Comparison of ENCODE assay signal across 8 cellular contexts in the genomic region with DNA sequence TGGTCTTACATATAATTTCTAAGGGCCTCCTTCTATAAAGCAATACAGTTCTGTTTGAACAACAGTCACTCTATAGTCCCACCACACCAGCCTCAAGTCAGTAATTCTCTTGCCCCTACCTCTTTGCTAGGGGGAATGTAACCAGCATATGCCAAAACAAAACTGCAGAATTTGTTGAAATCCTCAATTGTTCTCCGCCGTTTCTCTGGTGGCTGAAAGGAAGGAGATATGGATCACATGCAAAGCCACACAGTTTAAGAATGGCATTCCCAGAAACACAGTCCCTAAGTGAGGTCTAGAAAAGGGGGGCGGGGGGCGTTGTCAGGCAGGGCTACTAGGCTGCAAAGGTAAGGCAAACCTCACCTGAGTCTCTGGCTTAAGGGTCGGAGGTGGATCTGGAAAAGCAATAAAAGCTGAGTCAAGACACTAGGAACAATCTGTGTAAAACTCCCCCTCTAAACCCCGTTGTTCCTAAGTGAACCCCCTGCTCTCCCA. TPM values are rescaled to one million over a fixed set of nuclear protein-coding genes. Genes with fewer than 3 reads are reported as not detected.
DNase-seq lines count a peak whose midpoint lies in the region; ATAC-seq, FAIRE-seq and TF ChIP-seq lines count a peak whose summit lies in the region.

No MANE protein-coding gene starts in this region.

- CTCF ChIA-PET in activated CD4-positive, alpha-beta T cell treated with anti-CD3 and anti-CD28 coated beads, Interleukin-2, amount 10 ng/mL, durations not matched to agents 7 days and 5 days (lab: Charles Lee), result interaction anchor here (0.7 to 2.6 kb wide), 4 partner anchors 17 to 48 kb away, joined by 3 to 16 read pairs (median 3); a partner anchor contains a TSS
- CTCF ChIA-PET in HepG2 (lab: Yijun Ruan, JAX; ENCODE audit: low intra/inter-chr PET ratio, low total read pairs), result no interaction called here

- WGBS in HepG2 (ENCODE audit: low lambda C conversion rate), result 55% methylated on average over 6 of the region's 6 CpGs
- WGBS in testis, 2 donors, result 15 to 26% methylated on average over 5 to 6 of the region's 6 CpGs

- peak overlapping the region; percentile 92 to 99 for H3K4me3 ChIP-seq in ascending aorta
- peak overlapping the region; percentile 97 to 98 (median 98); a peak in 5 of 6 replicates for H3K4me3 ChIP-seq in HepG2 (replicated peaks in 1 of 3; ENCODE audit: insufficient read depth in 1 of 3, low read depth in 2 of 3, low read length in 3 of 3)
- H3K4me3 ChIP-seq in testis, result peak overlapping the region; percentile 84 to 99

- H3K27me3 Mint-ChIP-seq in activated CD4-positive, alpha-beta T cell treated with anti-CD3 and anti-CD28 coated beads, Interleukin-2, amount 10 ng/mL, durations not matched to agents 7 days and 5 days, result no peaks in the 10 kb centered on the region

- TF ChIP-seq POLR2A in HepG2 (IDR thresholded peaks at IDR 0.05; ENCODE audit: insufficient read depth in 1 of 2, low read depth in 2 of 2, low read length in 2 of 2) (no peak), testis (IDR thresholded peaks at IDR 0.05) (no peak)

- peaks cover 69% of the 10 kb centered on the region for H3K4me1 Mint-ChIP-seq in activated CD4-positive, alpha-beta T cell treated with anti-CD3 and anti-CD28 coated beads, Interleukin-2, amount 10 ng/mL, durations not matched to agents 7 days and 5 days

- H3K4me1 ChIP-seq in ascending aorta (peaks cover 16 to 34% of the 10 kb centered on the region in 2 donors), HepG2 (ENCODE audit: insufficient read depth, low read length) (peaks cover 53% of the 10 kb centered on the region), testis (peaks cover 54% of the 10 kb centered on the region)

- intact Hi-C loops in ascending aorta (cut with DNase I) (loop anchor here (5.0 kb wide), 1 partner anchor 605 kb away; no protein-coding TSS in a partner anchor), HepG2 (cut with micrococcal nuclease; ENCODE audit: unreplicated experiment) (loop anchor here (10.0 kb wide), 1 partner anchor 63 kb away; a partner anchor contains a TSS), testis (cut with DNase I; ENCODE audit: low total_unique reads) (no loop called here)

- H2AFZ ChIP-seq in HepG2 (ENCODE audit: low read length), result no peak overlapping the region

- TF ChIP-seq EP300 in HepG2 (IDR thresholded peaks at IDR 0.05; ENCODE audit: low read depth in 2 of 2, low read length in 2 of 2) (no peak), HepG2 (CRISPR knock-in tag; IDR thresholded peaks at IDR 0.05; ENCODE audit: borderline replicate concordance) (no peak)

- BruUV-seq in HepG2 (replicated peaks; lab: Mats Ljungman, UMichigan), result no TSS peak

- no peak for TF ChIP-seq CTCF in ascending aorta (IDR thresholded peaks at IDR 0.05)
- TF ChIP-seq CTCF in HepG2 (CRISPR knock-in tag; IDR thresholded peaks at IDR 0.05), result no peak
- no peak for TF ChIP-seq CTCF in testis (IDR thresholded peaks at IDR 0.05)
- TF ChIP-seq CTCF in GM20000 (IDR thresholded peaks at IDR 0.05; ENCODE audit: extremely low read depth, missing control alignments), result no peak

- peaks cover 10 to 28% of the 10 kb centered on the region in 2 donors for H3K36me3 ChIP-seq in ascending aorta
- H3K36me3 ChIP-seq in HepG2 (replicated peaks in 1 of 2; ENCODE audit: control insufficient read depth in 1 of 2, insufficient read depth in 2 of 2, low read length in 2 of 2), result peaks cover 10 to 24% of the 10 kb centered on the region in 2 experiments
- no peaks in the 10 kb centered on the region for H3K36me3 ChIP-seq in testis (ENCODE audit: low read depth, missing control alignments)

- H3K9me3 ChIP-seq in ascending aorta (no peaks in the 10 kb centered on the region), HepG2 (ENCODE audit: low read length) (no peaks in the 10 kb centered on the region), testis (no peaks in the 10 kb centered on the region)

- H3K36me3 Mint-ChIP-seq in activated CD4-positive, alpha-beta T cell treated with anti-CD3 and anti-CD28 coated beads, Interleukin-2, amount 10 ng/mL, durations not matched to agents 7 days and 5 days (ENCODE audit: low read depth), result peaks cover 50% of the 10 kb centered on the region

- peak overlapping the region; percentile 87 for H3K4me3 Mint-ChIP-seq in activated CD4-positive, alpha-beta T cell treated with anti-CD3 and anti-CD28 coated beads, Interleukin-2, amount 10 ng/mL, durations not matched to agents 7 days and 5 days

- TF ChIP-seq RAD21 in HepG2 (CRISPR knock-in tag; IDR thresholded peaks at IDR 0.05), result no peak

- H4K20me1 ChIP-seq in HepG2 (ENCODE audit: insufficient read depth, low read length), result peaks cover 7% of the 10 kb centered on the region; the same call in 1 of the 2 replicates

- POLR2A ChIA-PET in activated CD4-positive, alpha-beta T cell treated with anti-CD3 and anti-CD28 coated beads, Interleukin-2, amount 10 ng/mL, durations not matched to agents 7 days and 5 days (lab: Charles Lee), result no interaction called here
- POLR2A ChIA-PET in HepG2 (lab: Yijun Ruan, JAX), result interaction anchor here (0.7 to 8.9 kb wide), 11 partner anchors 14 to 202 kb away, joined by 3 to 140 read pairs (median 6); a partner anchor contains a TSS

- H3K9me3 Mint-ChIP-seq in activated CD4-positive, alpha-beta T cell treated with anti-CD3 and anti-CD28 coated beads, Interleukin-2, amount 10 ng/mL, durations not matched to agents 7 days and 5 days, result no peaks in the 10 kb centered on the region

- DNase-seq in activated CD4-positive, alpha-beta T cell treated with anti-CD3 and anti-CD28 coated beads, Interleukin-2, amount 10 ng/mL, durations not matched to agents 7 days and 5 days, result no peak
- DNase-seq in activated CD4-positive, alpha-beta T cell treated with anti-CD3 and anti-CD28 coated beads, Interleukin-2, amount 50 U/mL, for 1 hour, result no peak
- DNase-seq in ascending aorta (ENCODE audit: low spot score in 2 of 2) (peak in 1 of 2 donors; percentile 66), HepG2 (ENCODE audit: low spot score) (no peak), testis (no peak), NCI-H1092 treated with DMSO at 0.1 percent for 48 hours (lab: John Stamatoyannopoulos, UW) (no peak), LoVo (ENCODE audit: low spot score) (no peak), GM20000 (ENCODE audit: low spot score) (no peak)

- H3K4me2 ChIP-seq in HepG2 (ENCODE audit: low read depth, low read length), result peak overlapping the region; percentile 84

- no peak for FAIRE-seq in HepG2 (lab: Jason Lieb, UNC)

- in situ Hi-C loops in HepG2 (cut with HindIII; ENCODE audit: extremely low pct_ligation_motif_present, low pct_unique_long_range_greater_than_20kb), result no loop called here

- ATAC-seq in HepG2, result no peak

- peak overlapping the region; percentile 96 for H3K9ac ChIP-seq in HepG2 (ENCODE audit: insufficient read depth, low read depth, low read length)

- peak overlapping the region; percentile 93 for H3K27ac Mint-ChIP-seq in activated CD4-positive, alpha-beta T cell treated with anti-CD3 and anti-CD28 coated beads, Interleukin-2, amount 10 ng/mL, durations not matched to agents 7 days and 5 days

- peaks cover 62% of the 10 kb centered on the region for H3K79me2 ChIP-seq in HepG2 (ENCODE audit: insufficient read depth, low read length)

- H3K27me3 ChIP-seq in ascending aorta (no peaks in the 10 kb centered on the region), HepG2 (ENCODE audit: control insufficient read depth in 1 of 2, insufficient read depth in 2 of 2, low read length in 2 of 2) (no peaks in the 10 kb centered on the region; a peak in 1 of 5 replicates), testis (no peaks in the 10 kb centered on the region)

- H3K27ac ChIP-seq in ascending aorta (peak overlapping the region; percentile 88 to 96), HepG2 (ENCODE audit: extremely low read length, insufficient read depth, low read length) (peak overlapping the region; percentile 88), testis (peak overlapping the region; percentile 97 to 99)

RNA-seq across cellular contexts. Expression of a gene that starts 1.9 kb away (rescaled TPM):
- 10 to 100 TPM; 55.9 to 59.2 TPM for total RNA-seq in activated CD4-positive, alpha-beta T cell treated with anti-CD3 and anti-CD28 coated beads, Interleukin-2, amount 10 ng/mL, durations not matched to agents 7 days and 5 days
- total RNA-seq in ascending aorta, result 13.3 TPM
- total RNA-seq in HepG2 (2016; rRNA removed; fragmentation: Illumina TruSeq; extraction: Trizol), result 33.2 and 37.5 TPM in 2 replicates
- total RNA-seq in HepG2 (2016; cell fraction: cytosol; rRNA removed; fragmentation: Illumina TruSeq; extraction: Trizol; ENCODE audit: low read depth), result 10.5 and 10.6 TPM in 2 replicates
- total RNA-seq in HepG2 (2016; cell fraction: insoluble cytoplasmic fraction; rRNA removed; fragmentation: Illumina TruSeq; extraction: Trizol), result 33.3 and 34.6 TPM in 2 replicates
- total RNA-seq in HepG2 (2016; cell fraction: membrane; rRNA removed; fragmentation: Illumina TruSeq; extraction: Trizol), result 23.7 and 24.5 TPM in 2 replicates
- 13.4 and 18.2 TPM in 2 replicates for total RNA-seq in HepG2 (2016; cell fraction: nucleus; rRNA removed; fragmentation: Illumina TruSeq; extraction: Trizol)
- 27.6 and 30.9 TPM in 2 replicates for polyA plus RNA-seq in HepG2 (2011; rRNA removed)
- polyA plus RNA-seq in HepG2 (2011; cell fraction: cytosol; rRNA removed), result 19.6 and 22.8 TPM in 2 replicates
- 13.4 and 14.0 TPM in 2 replicates for polyA plus RNA-seq in HepG2 (2011; cell fraction: nucleus; rRNA removed)
- 18.6 and 20.8 TPM in 2 replicates for polyA plus RNA-seq in HepG2 (2012)
- 5.8 and 6.4 TPM in 2 replicates for polyA plus RNA-seq in HepG2 (2016; cell fraction: cytosol; fragmentation: Illumina TruSeq; extraction: Trizol; ENCODE audit: low read depth)
- polyA plus RNA-seq in HepG2 (2016; cell fraction: insoluble cytoplasmic fraction; fragmentation: Illumina TruSeq; extraction: Trizol; ENCODE audit: low read depth), result 41.4 and 41.6 TPM in 2 replicates
- polyA plus RNA-seq in HepG2 (2016; cell fraction: membrane; fragmentation: Illumina TruSeq; extraction: Trizol; ENCODE audit: low read depth), result 11.9 and 12.0 TPM in 2 replicates
- 31.1 and 36.5 TPM in 2 replicates for polyA plus RNA-seq in HepG2 (2016; cell fraction: nucleus; fragmentation: Illumina TruSeq; extraction: Trizol; ENCODE audit: insufficient read depth, low read depth)
- polyA minus RNA-seq in HepG2 (2011; rRNA and poly(A)+ RNA removed; ENCODE audit: low replicate concordance), result 20.5 and 70.5 TPM in 2 replicates
- polyA minus RNA-seq in HepG2 (2011; cell fraction: cytosol; rRNA and poly(A)+ RNA removed), result 13.2 and 14.7 TPM in 2 replicates
- polyA minus RNA-seq in HepG2 (2011; cell fraction: nucleus; rRNA and poly(A)+ RNA removed), result 9.0 and 11.4 TPM in 2 replicates
- 10 to 100 TPM; 54.9 to 61.6 TPM for total RNA-seq in testis
- 53.4 TPM for polyA plus RNA-seq in testis (ENCODE audit: insufficient read depth, low read depth, low replicate concordance)

RNA-seq across cellular contexts. Expression of a gene that starts 3.0 kb away (rescaled TPM):
- 10 to 100 TPM; 53.2 TPM for total RNA-seq in activated CD4-positive, alpha-beta T cell treated with anti-CD3 and anti-CD28 coated beads, Interleukin-2, amount 10 ng/mL, durations not matched to agents 7 days and 5 days
- 17.2 TPM for total RNA-seq in ascending aorta
- total RNA-seq in HepG2 (2016; rRNA removed; fragmentation: Illumina TruSeq; extraction: Trizol), result 27.2 and 38.2 TPM in 2 replicates
- total RNA-seq in HepG2 (2016; cell fraction: cytosol; rRNA removed; fragmentation: Illumina TruSeq; extraction: Trizol; ENCODE audit: low read depth), result 37.2 and 38.8 TPM in 2 replicates
- 22.7 and 41.3 TPM in 2 replicates for total RNA-seq in HepG2 (2016; cell fraction: insoluble cytoplasmic fraction; rRNA removed; fragmentation: Illumina TruSeq; extraction: Trizol)
- total RNA-seq in HepG2 (2016; cell fraction: membrane; rRNA removed; fragmentation: Illumina TruSeq; extraction: Trizol), result 32.1 and 32.7 TPM in 2 replicates
- total RNA-seq in HepG2 (2016; cell fraction: nucleus; rRNA removed; fragmentation: Illumina TruSeq; extraction: Trizol), result 38.1 and 39.7 TPM in 2 replicates
- polyA plus RNA-seq in HepG2 (2011; rRNA removed), result 5.7 and 7.0 TPM in 2 replicates
- 4.7 and 6.4 TPM in 2 replicates for polyA plus RNA-seq in HepG2 (2011; cell fraction: cytosol; rRNA removed)
- polyA plus RNA-seq in HepG2 (2011; cell fraction: nucleus; rRNA removed), result 29.2 and 36.2 TPM in 2 replicates
- polyA plus RNA-seq in HepG2 (2012), result 20.0 and 24.6 TPM in 2 replicates
- polyA plus RNA-seq in HepG2 (2016; cell fraction: cytosol; fragmentation: Illumina TruSeq; extraction: Trizol; ENCODE audit: low read depth), result 11.1 and 12.5 TPM in 2 replicates
- polyA plus RNA-seq in HepG2 (2016; cell fraction: insoluble cytoplasmic fraction; fragmentation: Illumina TruSeq; extraction: Trizol; ENCODE audit: low read depth), result 22.5 and 26.2 TPM in 2 replicates
- 18.3 and 21.6 TPM in 2 replicates for polyA plus RNA-seq in HepG2 (2016; cell fraction: membrane; fragmentation: Illumina TruSeq; extraction: Trizol; ENCODE audit: low read depth)
- polyA plus RNA-seq in HepG2 (2016; cell fraction: nucleus; fragmentation: Illumina TruSeq; extraction: Trizol; ENCODE audit: insufficient read depth, low read depth), result 51.6 and 51.8 TPM in 2 replicates
- polyA minus RNA-seq in HepG2 (2011; rRNA and poly(A)+ RNA removed; ENCODE audit: low replicate concordance), result 35.3 and 40.5 TPM in 2 replicates
- 10.3 and 10.8 TPM in 2 replicates for polyA minus RNA-seq in HepG2 (2011; cell fraction: cytosol; rRNA and poly(A)+ RNA removed)
- 33.6 and 37.0 TPM in 2 replicates for polyA minus RNA-seq in HepG2 (2011; cell fraction: nucleus; rRNA and poly(A)+ RNA removed)
- 100 to 1,000 TPM in 1 of 2 donors, 10 to 100 TPM in 1; 81.3 to 102 TPM for total RNA-seq in testis
- 43.6 TPM for polyA plus RNA-seq in testis (ENCODE audit: insufficient read depth, low read depth, low replicate concordance)

RNA-seq across cellular contexts. Expression of a gene that starts 4.9 kb away (rescaled TPM):
- total RNA-seq in activated CD4-positive, alpha-beta T cell treated with anti-CD3 and anti-CD28 coated beads, Interleukin-2, amount 10 ng/mL, durations not matched to agents 7 days and 5 days, result 100 to 1,000 TPM; 256 to 279 TPM
- total RNA-seq in ascending aorta (422 TPM), HepG2 (2016; rRNA removed; fragmentation: Illumina TruSeq; extraction: Trizol) (161 and 239 TPM in 2 replicates), testis (100 to 1,000 TPM; 521 to 683 TPM)
- total RNA-seq in HepG2 (2016; cell fraction: cytosol; rRNA removed; fragmentation: Illumina TruSeq; extraction: Trizol; ENCODE audit: low read depth), result 90.5 and 100 TPM in 2 replicates
- 168 and 250 TPM in 2 replicates for total RNA-seq in HepG2 (2016; cell fraction: insoluble cytoplasmic fraction; rRNA removed; fragmentation: Illumina TruSeq; extraction: Trizol)
- 138 and 155 TPM in 2 replicates for total RNA-seq in HepG2 (2016; cell fraction: membrane; rRNA removed; fragmentation: Illumina TruSeq; extraction: Trizol)
- 68.4 and 69.0 TPM in 2 replicates for total RNA-seq in HepG2 (2016; cell fraction: nucleus; rRNA removed; fragmentation: Illumina TruSeq; extraction: Trizol)
- polyA plus RNA-seq in HepG2 (2011; rRNA removed) (274 and 310 TPM in 2 replicates), testis (ENCODE audit: insufficient read depth, low read depth, low replicate concordance) (1,171 TPM)
- polyA plus RNA-seq in HepG2 (2011; cell fraction: cytosol; rRNA removed), result 305 and 428 TPM in 2 replicates
- polyA plus RNA-seq in HepG2 (2011; cell fraction: nucleus; rRNA removed), result 83.2 and 122 TPM in 2 replicates
- polyA plus RNA-seq in HepG2 (2012), result 331 and 348 TPM in 2 replicates
- 210 and 241 TPM in 2 replicates for polyA plus RNA-seq in HepG2 (2016; cell fraction: cytosol; fragmentation: Illumina TruSeq; extraction: Trizol; ENCODE audit: low read depth)
- 472 and 477 TPM in 2 replicates for polyA plus RNA-seq in HepG2 (2016; cell fraction: insoluble cytoplasmic fraction; fragmentation: Illumina TruSeq; extraction: Trizol; ENCODE audit: low read depth)
- 260 and 279 TPM in 2 replicates for polyA plus RNA-seq in HepG2 (2016; cell fraction: membrane; fragmentation: Illumina TruSeq; extraction: Trizol; ENCODE audit: low read depth)
- 204 and 210 TPM in 2 replicates for polyA plus RNA-seq in HepG2 (2016; cell fraction: nucleus; fragmentation: Illumina TruSeq; extraction: Trizol; ENCODE audit: insufficient read depth, low read depth)
- 234 and 265 TPM in 2 replicates for polyA minus RNA-seq in HepG2 (2011; rRNA and poly(A)+ RNA removed; ENCODE audit: low replicate concordance)
- polyA minus RNA-seq in HepG2 (2011; cell fraction: cytosol; rRNA and poly(A)+ RNA removed), result 83.4 and 114 TPM in 2 replicates
- polyA minus RNA-seq in HepG2 (2011; cell fraction: nucleus; rRNA and poly(A)+ RNA removed), result 37.2 and 53.3 TPM in 2 replicates

RNA-seq across cellular contexts. Expression of a gene that starts 14.2 kb away (rescaled TPM):
- total RNA-seq in activated CD4-positive, alpha-beta T cell treated with anti-CD3 and anti-CD28 coated beads, Interleukin-2, amount 10 ng/mL, durations not matched to agents 7 days and 5 days, result 100 to 1,000 TPM; 168 to 183 TPM
- total RNA-seq in ascending aorta, result 81.4 TPM
- 19.8 and 32.0 TPM in 2 replicates for total RNA-seq in HepG2 (2016; rRNA removed; fragmentation: Illumina TruSeq; extraction: Trizol)
- 19.4 and 21.9 TPM in 2 replicates for total RNA-seq in HepG2 (2016; cell fraction: cytosol; rRNA removed; fragmentation: Illumina TruSeq; extraction: Trizol; ENCODE audit: low read depth)
- total RNA-seq in HepG2 (2016; cell fraction: insoluble cytoplasmic fraction; rRNA removed; fragmentation: Illumina TruSeq; extraction: Trizol), result 18.5 and 25.6 TPM in 2 replicates
- total RNA-seq in HepG2 (2016; cell fraction: membrane; rRNA removed; fragmentation: Illumina TruSeq; extraction: Trizol), result 66.8 and 71.2 TPM in 2 replicates
- 30.3 and 34.3 TPM in 2 replicates for total RNA-seq in HepG2 (2016; cell fraction: nucleus; rRNA removed; fragmentation: Illumina TruSeq; extraction: Trizol)
- polyA plus RNA-seq in HepG2 (2011; rRNA removed), result 118 and 126 TPM in 2 replicates
- 101 and 109 TPM in 2 replicates for polyA plus RNA-seq in HepG2 (2011; cell fraction: cytosol; rRNA removed)
- polyA plus RNA-seq in HepG2 (2011; cell fraction: nucleus; rRNA removed), result 101 and 114 TPM in 2 replicates
- 127 and 151 TPM in 2 replicates for polyA plus RNA-seq in HepG2 (2012)
- polyA plus RNA-seq in HepG2 (2016; cell fraction: cytosol; fragmentation: Illumina TruSeq; extraction: Trizol; ENCODE audit: low read depth), result 143 and 153 TPM in 2 replicates
- polyA plus RNA-seq in HepG2 (2016; cell fraction: insoluble cytoplasmic fraction; fragmentation: Illumina TruSeq; extraction: Trizol; ENCODE audit: low read depth), result 110 and 145 TPM in 2 replicates
- 280 and 308 TPM in 2 replicates for polyA plus RNA-seq in HepG2 (2016; cell fraction: membrane; fragmentation: Illumina TruSeq; extraction: Trizol; ENCODE audit: low read depth)
- polyA plus RNA-seq in HepG2 (2016; cell fraction: nucleus; fragmentation: Illumina TruSeq; extraction: Trizol; ENCODE audit: insufficient read depth, low read depth), result 149 and 153 TPM in 2 replicates
- 128 and 176 TPM in 2 replicates for polyA minus RNA-seq in HepG2 (2011; rRNA and poly(A)+ RNA removed; ENCODE audit: low replicate concordance)
- polyA minus RNA-seq in HepG2 (2011; cell fraction: cytosol; rRNA and poly(A)+ RNA removed), result 85.9 and 95.1 TPM in 2 replicates
- 45.1 and 50.7 TPM in 2 replicates for polyA minus RNA-seq in HepG2 (2011; cell fraction: nucleus; rRNA and poly(A)+ RNA removed)
- 10 to 100 TPM; 86.4 to 94.0 TPM for total RNA-seq in testis
- polyA plus RNA-seq in testis (ENCODE audit: insufficient read depth, low read depth, low replicate concordance), result 138 TPM

RNA-seq across cellular contexts. Expression of a gene that starts 14.7 kb away (rescaled TPM):
- total RNA-seq in activated CD4-positive, alpha-beta T cell treated with anti-CD3 and anti-CD28 coated beads, Interleukin-2, amount 10 ng/mL, durations not matched to agents 7 days and 5 days, result 10 to 100 TPM; 41.7 to 42.4 TPM
- total RNA-seq in ascending aorta (106 TPM), HepG2 (2016; rRNA removed; fragmentation: Illumina TruSeq; extraction: Trizol) (68.0 and 69.8 TPM in 2 replicates), testis (100 to 1,000 TPM; 107 to 123 TPM)
- total RNA-seq in HepG2 (2016; cell fraction: cytosol; rRNA removed; fragmentation: Illumina TruSeq; extraction: Trizol; ENCODE audit: low read depth), result 111 and 129 TPM in 2 replicates
- 64.4 and 71.8 TPM in 2 replicates for total RNA-seq in HepG2 (2016; cell fraction: insoluble cytoplasmic fraction; rRNA removed; fragmentation: Illumina TruSeq; extraction: Trizol)
- total RNA-seq in HepG2 (2016; cell fraction: membrane; rRNA removed; fragmentation: Illumina TruSeq; extraction: Trizol), result 142 and 154 TPM in 2 replicates
- total RNA-seq in HepG2 (2016; cell fraction: nucleus; rRNA removed; fragmentation: Illumina TruSeq; extraction: Trizol), result 40.7 and 41.3 TPM in 2 replicates
- polyA plus RNA-seq in HepG2 (2011; rRNA removed) (67.6 and 75.4 TPM in 2 replicates), testis (ENCODE audit: insufficient read depth, low read depth, low replicate concordance) (295 TPM)
- 79.0 and 80.4 TPM in 2 replicates for polyA plus RNA-seq in HepG2 (2011; cell fraction: cytosol; rRNA removed)
- 109 and 116 TPM in 2 replicates for polyA plus RNA-seq in HepG2 (2011; cell fraction: nucleus; rRNA removed)
- 54.3 and 56.5 TPM in 2 replicates for polyA plus RNA-seq in HepG2 (2012)
- 153 and 183 TPM in 2 replicates for polyA plus RNA-seq in HepG2 (2016; cell fraction: cytosol; fragmentation: Illumina TruSeq; extraction: Trizol; ENCODE audit: low read depth)
- polyA plus RNA-seq in HepG2 (2016; cell fraction: insoluble cytoplasmic fraction; fragmentation: Illumina TruSeq; extraction: Trizol; ENCODE audit: low read depth), result 78.9 and 80.0 TPM in 2 replicates
- 162 and 180 TPM in 2 replicates for polyA plus RNA-seq in HepG2 (2016; cell fraction: membrane; fragmentation: Illumina TruSeq; extraction: Trizol; ENCODE audit: low read depth)
- polyA plus RNA-seq in HepG2 (2016; cell fraction: nucleus; fragmentation: Illumina TruSeq; extraction: Trizol; ENCODE audit: insufficient read depth, low read depth), result 87.0 and 90.3 TPM in 2 replicates
- 70.4 and 79.0 TPM in 2 replicates for polyA minus RNA-seq in HepG2 (2011; rRNA and poly(A)+ RNA removed; ENCODE audit: low replicate concordance)
- 19.7 and 20.9 TPM in 2 replicates for polyA minus RNA-seq in HepG2 (2011; cell fraction: cytosol; rRNA and poly(A)+ RNA removed)
- polyA minus RNA-seq in HepG2 (2011; cell fraction: nucleus; rRNA and poly(A)+ RNA removed), result 29.2 and 33.6 TPM in 2 replicates
